ENCODE assay signal across 32 cellular contexts in genomic region chr20:9557411-9557810, GRCh38. TPM values are rescaled to one million over a fixed set of nuclear protein-coding genes. Genes with fewer than 3 reads are reported as not detected.
DNase-seq lines count a peak whose midpoint lies in the region; TF ChIP-seq lines count a peak whose summit lies in the region.
"Had no signal": no experiment of that assay in that cellular context is flagged by ENCODE, and none has a peak within 500 bp of the region (broad histone marks: within the 10 kb centered on the region; RNA-seq: fewer than 3 reads in every experiment).

No MANE protein-coding gene starts in this region.

- no peaks in the 10 kb centered on the region for H3K36me3 ChIP-seq in testis (ENCODE audit: low read depth, missing control alignments)
- H3K36me3 ChIP-seq: BE2C; BLaER1; BLaER1 treated with 17β-estradiol and CSF1 and Interleukin-3, amounts not matched to agents 10 nM and 100 nM had no signal

- 91 to 92% methylated on average over 4 of the region's 4 CpGs for WGBS in testis, 2 donors

- H3K4me3 ChIP-seq in testis: no peak overlapping the region
- H3K4me3 ChIP-seq: A549; BLaER1; BLaER1 treated with 17β-estradiol and CSF1 and Interleukin-3, amounts not matched to agents 10 nM and 100 nM had no signal

- H3K4me1 ChIP-seq in testis: no peaks in the 10 kb centered on the region
- H3K4me1 ChIP-seq: BE2C; BLaER1; BLaER1 treated with 17β-estradiol and CSF1 and Interleukin-3, amounts not matched to agents 10 nM and 100 nM; Caco-2 had no signal

- intact Hi-C loops in cardiac septum (cut with DNase I) (no loop called here), testis (cut with DNase I; ENCODE audit: low total_unique reads) (no loop called here)

- DNase-seq in kidney tubule cell (ENCODE audit: low spot score) (peak; percentile 28), putamen (ENCODE audit: low spot score) (peak; percentile 64), cardiac septum (ENCODE audit: low spot score) (no peak), testis (no peak)
- DNase-seq: 8988T; ACHN; AML-193; BE2C; C1 segment of cervical spinal cord; Caco-2; Calu3; CD4-positive, alpha-beta memory T cell; CD4-positive, alpha-beta T cell; CD4-positive, CD25-positive, alpha-beta regulatory T cell; CD8-positive, alpha-beta memory T cell; CD8-positive, alpha-beta T cell; COR-L47; DMS 273 treated with DMSO at 0.1 percent for 48 hours; DMS153; DMS53; DMS79; DMS79 treated with DMSO at 0.1 percent for 48 hours; DND-41; EL had no signal

- no peak overlapping the region for H3K27ac ChIP-seq in testis
- H3K27ac ChIP-seq: 22Rv1; A549; BLaER1; BLaER1 treated with 17β-estradiol and CSF1 and Interleukin-3, amounts not matched to agents 10 nM and 100 nM; C4-2B had no signal

- no peak for TF ChIP-seq CTCF in testis (IDR thresholded peaks at IDR 0.05)

- no peaks in the 10 kb centered on the region for H3K27me3 ChIP-seq in testis
- H3K27me3 ChIP-seq: BE2C; BLaER1; BLaER1 treated with 17β-estradiol and CSF1 and Interleukin-3, amounts not matched to agents 10 nM and 100 nM had no signal

- TF ChIP-seq POLR2A in testis (IDR thresholded peaks at IDR 0.05): no peak

- H3K9me3 ChIP-seq in testis: no peaks in the 10 kb centered on the region
- H3K9me3 ChIP-seq: A549; BE2C; BLaER1; BLaER1 treated with 17β-estradiol and CSF1 and Interleukin-3, amounts not matched to agents 10 nM and 100 nM; Caco-2 had no signal

RNA-seq across cellular contexts. Expression of gene LAMP5, which starts 43.0 kb away (rescaled TPM):
- 0.22 TPM for total RNA-seq in cardiac septum
- under 1 TPM; 0.62 to 0.71 TPM for total RNA-seq in testis
- polyA plus RNA-seq in testis (ENCODE audit: insufficient read depth, low read depth, low replicate concordance): 1.7 TPM
- total RNA-seq: A172; A673; Caco-2; Calu3; CD4-positive, alpha-beta memory T cell; CD4-positive, CD25-positive, alpha-beta regulatory T cell; CD8-positive, alpha-beta memory T cell; CD8-positive, alpha-beta T cell; Daoy had no signal
- polyA plus RNA-seq: CD4-positive, alpha-beta memory T cell; CD4-positive, CD25-positive, alpha-beta regulatory T cell; CD8-positive, alpha-beta memory T cell had no signal

Comparison
In these comparisons a context has a peak if more than half of its experiments do, and no peak if none do; other contexts are left out.
1. DNase-seq: peak in kidney tubule cell (single experiment) and putamen (single experiment); none in cardiac septum (single experiment) and testis (single experiment).